In the genomic region with DNA sequence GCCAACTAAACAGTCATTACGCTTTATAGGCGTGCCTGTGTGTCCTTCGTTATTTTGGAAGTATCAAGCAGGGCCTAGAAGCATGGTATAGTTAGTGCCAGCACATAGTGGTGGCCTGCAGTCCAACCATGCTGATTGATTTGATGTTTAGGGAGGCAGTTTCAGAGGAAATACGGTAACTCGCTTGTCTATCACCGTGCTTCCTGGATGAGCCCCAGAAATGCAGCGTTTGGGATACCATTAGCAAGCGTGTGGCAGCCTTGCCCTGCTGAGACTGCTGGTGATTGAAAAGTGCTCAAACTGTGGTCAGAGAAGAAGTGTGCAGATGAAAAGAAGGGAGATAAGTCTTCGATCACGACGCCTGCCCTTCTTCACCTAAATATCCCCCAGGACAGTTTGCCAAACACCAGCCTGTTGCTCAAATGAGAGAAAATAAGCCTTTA, we compare ENCODE assay signal across 8 cellular contexts.
A peak's percentile ranks its signal among the peaks of the same experiment; 100 is the strongest.
DNase-seq lines count a peak whose midpoint lies in the region; ATAC-seq and TF ChIP-seq lines count a peak whose summit lies in the region.

No MANE protein-coding gene starts in this region.

- H3K27me3 ChIP-seq in liver (ENCODE audit: control insufficient read depth in 4 of 4, insufficient read depth in 4 of 4, low read length in 3 of 4), result no peaks in the 10 kb centered on the region
- H3K27me3 ChIP-seq in tibial artery, result peaks cover 0 to 17% of the 10 kb centered on the region in 2 donors

- DNase-seq in CD14-positive monocyte (ENCODE audit: low spot score), result no peak
- DNase-seq in NCI-H748 (lab: John Stamatoyannopoulos, UW; ENCODE audit: unreplicated experiment), result peak; percentile 75
- peak; percentile 79 to 85 for DNase-seq in cardiac fibroblast (ENCODE audit: low read depth in 2 of 2)
- no peak for DNase-seq in tibial artery
- DNase-seq in NCI-H2029 treated with DMSO at 0.1 percent for 48 hours (lab: John Stamatoyannopoulos, UW), result no peak

- peaks cover 0 to 18% (median 14%) of the 10 kb centered on the region in 4 donors for H3K4me1 ChIP-seq in liver (ENCODE audit: control insufficient read depth in 4 of 4, insufficient read depth in 4 of 4, low read length in 3 of 4)
- peaks cover 0 to 44% (median 14%) of the 10 kb centered on the region in 4 donors for H3K4me1 ChIP-seq in tibial artery

- peak overlapping the region in 5 of 7 donors; percentile 19 to 74 (median 46) for H3K27ac Mint-ChIP-seq in CD14-positive monocyte

- ATAC-seq in GM21423 (IDR thresholded peaks at IDR 0.05; ENCODE audit: unreplicated experiment) (peak; percentile 62), GM19452 (IDR thresholded peaks at IDR 0.05; ENCODE audit: unreplicated experiment) (no peak)

- peak overlapping the region; percentile 29 to 32 for H3K4me3 ChIP-seq in cardiac fibroblast (replicated peaks in 1 of 2; ENCODE audit: low read depth in 2 of 2, low read length in 2 of 2)
- peak overlapping the region; percentile 50 to 77 (median 74) for H3K4me3 ChIP-seq in liver (ENCODE audit: low read depth in 1 of 3, low read length in 3 of 3)
- H3K4me3 ChIP-seq in tibial artery, result peak overlapping the region; percentile 38 to 42

- TF ChIP-seq CTCF in CD14-positive monocyte (IDR thresholded peaks at IDR 0.05) (no peak), cardiac fibroblast (IDR thresholded peaks at IDR 0.05; ENCODE audit: low read depth, low read length) (no peak), liver (IDR thresholded peaks at IDR 0.05; ENCODE audit: low read depth, low read length, missing input control) (no peak), tibial artery (IDR thresholded peaks at IDR 0.05) (no peak)

- TF ChIP-seq RAD21 in liver (IDR thresholded peaks at IDR 0.05), result peak; percentile 27 to 70

- H3K9ac ChIP-seq in liver (ENCODE audit: low read depth in 1 of 2, low read length in 2 of 2), result peak overlapping the region in 1 of 2 donors; percentile 45

- H3K4me3 Mint-ChIP-seq in CD14-positive monocyte, result peak overlapping the region; percentile 79 to 93

- peaks cover 4 to 14% (median 13%) of the 10 kb centered on the region in 3 donors for H3K27me3 Mint-ChIP-seq in CD14-positive monocyte (ENCODE audit: low read depth in 3 of 3)

- 6% methylated on average over 11 of the region's 11 CpGs for WGBS in liver

- H3K9me3 Mint-ChIP-seq in CD14-positive monocyte, result no peaks in the 10 kb centered on the region

- H3K27ac ChIP-seq in liver (ENCODE audit: low read depth in 1 of 2, low read length in 2 of 2) (peak overlapping the region; percentile 33 to 87), tibial artery (peak overlapping the region; percentile 17 to 62)

- H3K36me3 ChIP-seq in liver (ENCODE audit: control insufficient read depth in 4 of 4, insufficient read depth in 3 of 4, low read depth in 1 of 4, low read length in 3 of 4) (no peaks in the 10 kb centered on the region), tibial artery (no peaks in the 10 kb centered on the region)

- peaks cover 34% of the 10 kb centered on the region for H3K4me1 Mint-ChIP-seq in CD14-positive monocyte

- intact Hi-C loops in CD14-positive monocyte (cut with micrococcal nuclease) (loop anchor here (2.0 to 5.0 kb wide), 2 partner anchors 311 to 321 kb away; no protein-coding TSS in a partner anchor), tibial artery (cut with DNase I; ENCODE audit: low total_unique reads) (no loop called here)

- H3K9me3 ChIP-seq in liver (ENCODE audit: control insufficient read depth in 4 of 4, low read length in 3 of 4) (no peaks in the 10 kb centered on the region), tibial artery (no peaks in the 10 kb centered on the region)

- no peaks in the 10 kb centered on the region for H3K36me3 Mint-ChIP-seq in CD14-positive monocyte

TF ChIP-seq in liver, 16 proteins besides CTCF, POLR2A, EP300 and RAD21:
- no peak for TF ChIP-seq TAF1 (conservative IDR thresholded peaks at IDR 0.05)
- TF ChIP-seq YY1 (IDR thresholded peaks at IDR 0.05), result peak; percentile 53

Comparison
In these comparisons a context has a peak if more than half of its experiments do, and no peak if none do; other contexts are left out.
1. DNase-seq: peak in NCI-H748 (single experiment) and cardiac fibroblast (2 of 2); none in CD14-positive monocyte (single experiment), tibial artery (0 of 2) and NCI-H2029 treated with DMSO at 0.1 percent for 48 hours (single experiment).
2. Peak in every context shown above with its lines, with median percentiles within 50 percentile points of each other: H3K4me3 ChIP-seq.